Comparison of ENCODE assay signal across 15 cellular contexts in the genomic region with DNA sequence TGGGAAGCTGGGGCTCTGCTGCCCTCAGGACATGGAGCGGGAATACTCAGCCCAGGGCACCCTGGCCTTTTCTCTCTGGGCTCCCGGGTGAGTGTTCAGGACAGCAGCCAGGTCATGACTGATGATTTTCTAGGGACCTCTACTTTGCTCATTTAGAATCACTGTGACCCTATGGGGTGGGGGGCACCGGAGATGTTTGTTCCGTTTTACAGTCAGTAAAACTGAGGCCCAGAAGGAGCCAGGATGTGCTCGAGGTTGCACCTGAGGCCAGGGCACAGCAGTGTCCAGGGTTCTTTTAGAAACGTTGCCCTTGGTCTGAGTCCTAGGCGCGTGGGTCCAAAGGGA. TPM values are rescaled to one million over a fixed set of nuclear protein-coding genes. Genes with fewer than 3 reads are reported as not detected.
A peak's percentile ranks its signal among the peaks of the same experiment; 100 is the strongest.
DNase-seq lines count a peak whose midpoint lies in the region; ATAC-seq and TF ChIP-seq lines count a peak whose summit lies in the region.
"Had no signal": no experiment of that assay in that cellular context is flagged by ENCODE, and none has a peak within 500 bp of the region (broad histone marks: within the 10 kb centered on the region; RNA-seq: fewer than 3 reads in every experiment).

No MANE protein-coding gene starts in this region.

- H3K4me3 Mint-ChIP-seq in natural killer cell treated with Interleukin-12 subunit alpha and Interleukin-12 subunit beta and Interleukin-15 and Interleukin-18, amount 100 ng/mL, for 72 hours: no peak overlapping the region
- H3K4me3 Mint-ChIP-seq in natural killer cell (no peak overlapping the region), endodermal cell (no peak overlapping the region)
- H3K4me3 Mint-ChIP-seq: CD4-positive, alpha-beta memory T cell had no signal

- DNase-seq in natural killer cell treated with Interleukin-12 subunit alpha and Interleukin-12 subunit beta and Interleukin-15 and Interleukin-18, amount 100 ng/mL, for 72 hours (ENCODE audit: low spot score): peak; percentile 38
- DNase-seq in natural killer cell (no peak), endodermal cell (peak; percentile 26), osteoblast (ENCODE audit: insufficient read length, low spot score, missing footprints) (peak; percentile 54), H4 (ENCODE audit: low spot score) (no peak), colonic mucosa (no peak), amygdala (lab: John Stamatoyannopoulos, UW) (no peak)
- DNase-seq: BE2C; CD4-positive, alpha-beta memory T cell; DMS153; DND-41; GF-D8 had no signal

- H3K4me3 ChIP-seq in endodermal cell (ENCODE audit: low read length): no peak overlapping the region
- H3K4me3 ChIP-seq in osteoblast (ENCODE audit: insufficient read depth, low read length): no peak overlapping the region
- H3K4me3 ChIP-seq in colonic mucosa: no peak overlapping the region

- H3K79me2 ChIP-seq in osteoblast (ENCODE audit: insufficient read depth, low read length): no peaks in the 10 kb centered on the region

- H3K27me3 ChIP-seq in endodermal cell (ENCODE audit: control insufficient read depth, insufficient read depth, low read length, poor library complexity, severe bottlenecking) (no peaks in the 10 kb centered on the region), osteoblast (ENCODE audit: insufficient read depth, low read length) (peaks cover 26% of the 10 kb centered on the region), colonic mucosa (no peaks in the 10 kb centered on the region)
- H3K27me3 ChIP-seq: BE2C had no signal

- no peak for ATAC-seq in natural killer cell treated with Interleukin-12 subunit alpha and Interleukin-12 subunit beta and Interleukin-15 and Interleukin-18, amount 100 ng/mL, for 72 hours
- no peak for ATAC-seq in natural killer cell
- ATAC-seq: HCT116 had no signal

- no peak overlapping the region for H3K27ac Mint-ChIP-seq in natural killer cell treated with Interleukin-12 subunit alpha and Interleukin-12 subunit beta and Interleukin-15 and Interleukin-18, amount 100 ng/mL, for 72 hours
- no peak overlapping the region for H3K27ac Mint-ChIP-seq in natural killer cell
- H3K27ac Mint-ChIP-seq in endodermal cell: no peak overlapping the region
- H3K27ac Mint-ChIP-seq: CD4-positive, alpha-beta memory T cell had no signal

- H3K27ac ChIP-seq in endodermal cell (ENCODE audit: low read depth, low read length) (no peak overlapping the region), osteoblast (ENCODE audit: low read depth, low read length) (no peak overlapping the region), colonic mucosa (no peak overlapping the region)
- H3K27ac ChIP-seq: C4-2B, HL-60 had no signal

- no peaks in the 10 kb centered on the region for H3K36me3 ChIP-seq in endodermal cell (ENCODE audit: control insufficient read depth, insufficient read depth, low read length)
- no peaks in the 10 kb centered on the region for H3K36me3 ChIP-seq in osteoblast (ENCODE audit: insufficient read depth, low read length)
- no peaks in the 10 kb centered on the region for H3K36me3 ChIP-seq in colonic mucosa
- H3K36me3 ChIP-seq: BE2C had no signal

- H2AFZ ChIP-seq in osteoblast (ENCODE audit: low read length): no peak overlapping the region

- no peak for TF ChIP-seq CTCF in natural killer cell (IDR thresholded peaks at IDR 0.05)
- no peak for TF ChIP-seq CTCF in endodermal cell (conservative IDR thresholded peaks at IDR 0.05)
- TF ChIP-seq CTCF in osteoblast (IDR thresholded peaks at IDR 0.05; ENCODE audit: extremely low read depth, low read depth, low read length): no peak
- TF ChIP-seq CTCF in colonic mucosa (IDR thresholded peaks at IDR 0.05): no peak

- H4K20me1 ChIP-seq in osteoblast (ENCODE audit: insufficient read depth, low read length): no peaks in the 10 kb centered on the region

- no peaks in the 10 kb centered on the region for H3K9me3 ChIP-seq in endodermal cell (ENCODE audit: control insufficient read depth, low read length)
- H3K9me3 ChIP-seq in osteoblast (ENCODE audit: low read depth, low read length): no peaks in the 10 kb centered on the region
- no peaks in the 10 kb centered on the region for H3K9me3 ChIP-seq in colonic mucosa
- H3K9me3 ChIP-seq: BE2C had no signal

- WGBS in endodermal cell (ENCODE audit: insufficient coverage in 1 of 2, insufficient read length in 1 of 2), 2 experiments: 92 to 93% methylated on average over 5 to 8 of the region's 8 CpGs

- peaks cover 2 to 12% of the 10 kb centered on the region in 2 donors for H3K27me3 Mint-ChIP-seq in natural killer cell treated with Interleukin-12 subunit alpha and Interleukin-12 subunit beta and Interleukin-15 and Interleukin-18, amount 100 ng/mL, for 72 hours
- H3K27me3 Mint-ChIP-seq in natural killer cell (ENCODE audit: low read depth in 2 of 2): peaks cover 0 to 12% of the 10 kb centered on the region in 2 donors
- H3K27me3 Mint-ChIP-seq in endodermal cell (ENCODE audit: insufficient read depth): no peaks in the 10 kb centered on the region

- intact Hi-C loops in natural killer cell (cut with micrococcal nuclease): no loop called here
- intact Hi-C loops in colonic mucosa (cut with DNase I): no loop called here

- no peak overlapping the region for H3K4me2 ChIP-seq in osteoblast (ENCODE audit: insufficient read depth, low read length)

- no peaks in the 10 kb centered on the region for H3K36me3 Mint-ChIP-seq in natural killer cell treated with Interleukin-12 subunit alpha and Interleukin-12 subunit beta and Interleukin-15 and Interleukin-18, amount 100 ng/mL, for 72 hours
- H3K36me3 Mint-ChIP-seq in natural killer cell (no peaks in the 10 kb centered on the region), endodermal cell (ENCODE audit: low read depth) (no peaks in the 10 kb centered on the region)
- H3K36me3 Mint-ChIP-seq: CD4-positive, alpha-beta memory T cell had no signal

- H3K9ac ChIP-seq in endodermal cell (ENCODE audit: extremely low read depth, low read length, poor library complexity, severe bottlenecking): no peak overlapping the region
- no peak overlapping the region for H3K9ac ChIP-seq in colonic mucosa (ENCODE audit: low read depth in 2 of 2, low read length in 2 of 2)

- H3K4me1 ChIP-seq in endodermal cell (ENCODE audit: control insufficient read depth, insufficient read depth, low read length): no peaks in the 10 kb centered on the region
- no peaks in the 10 kb centered on the region for H3K4me1 ChIP-seq in osteoblast (ENCODE audit: insufficient read depth, low read length)
- no peaks in the 10 kb centered on the region for H3K4me1 ChIP-seq in colonic mucosa

- no peaks in the 10 kb centered on the region for H3K9me3 Mint-ChIP-seq in natural killer cell treated with Interleukin-12 subunit alpha and Interleukin-12 subunit beta and Interleukin-15 and Interleukin-18, amount 100 ng/mL, for 72 hours
- H3K9me3 Mint-ChIP-seq in natural killer cell (no peaks in the 10 kb centered on the region), endodermal cell (peaks cover 3% of the 10 kb centered on the region)

- no peaks in the 10 kb centered on the region for H3K4me1 Mint-ChIP-seq in natural killer cell treated with Interleukin-12 subunit alpha and Interleukin-12 subunit beta and Interleukin-15 and Interleukin-18, amount 100 ng/mL, for 72 hours (ENCODE audit: low read depth in 2 of 2)
- no peaks in the 10 kb centered on the region for H3K4me1 Mint-ChIP-seq in natural killer cell
- H3K4me1 Mint-ChIP-seq in endodermal cell: no peaks in the 10 kb centered on the region
- H3K4me1 Mint-ChIP-seq: CD4-positive, alpha-beta memory T cell had no signal

RNA-seq across cellular contexts. Expression of gene SMIM38, which starts 48.1 kb away (rescaled TPM):
- total RNA-seq in natural killer cell treated with Interleukin-12 subunit alpha and Interleukin-12 subunit beta and Interleukin-15 and Interleukin-18, amount 100 ng/mL, for 72 hours: under 1 TPM in 1 of 2 donors, not detected in 1; 0.89 TPM
- total RNA-seq in natural killer cell: under 1 TPM; 0.23 to 0.42 (median 0.40) TPM
- under 1 TPM; 0.20 to 0.64 TPM for total RNA-seq in endodermal cell
- polyA plus RNA-seq in endodermal cell (2013, experiment 1 of 2): 0.18 TPM
- polyA plus RNA-seq in endodermal cell (2013, experiment 2 of 2): not detected
- total RNA-seq in osteoblast: under 0.01 and 0.29 TPM in 2 replicates
- not detected in 2 replicates for total RNA-seq in H4 (2014; rRNA removed; shearing (Covaris generic))
- under 1 TPM in 1 of 2 donors, not detected in 1; 0.10 TPM for total RNA-seq in colonic mucosa
- polyA plus RNA-seq: CD4-positive, alpha-beta memory T cell had no signal

Comparison
In these comparisons a context has a peak if more than half of its experiments do, and no peak if none do; other contexts are left out.
1. DNase-seq: peak in natural killer cell treated with Interleukin-12 subunit alpha and Interleukin-12 subunit beta and Interleukin-15 and Interleukin-18, amount 100 ng/mL, for 72 hours (single experiment), endodermal cell (single experiment) and osteoblast (single experiment); none in natural killer cell (single experiment), H4 (single experiment), colonic mucosa (single experiment) and amygdala (0 of 56).